Comparison of ENCODE assay signal across 9 cellular contexts in the genomic region with DNA sequence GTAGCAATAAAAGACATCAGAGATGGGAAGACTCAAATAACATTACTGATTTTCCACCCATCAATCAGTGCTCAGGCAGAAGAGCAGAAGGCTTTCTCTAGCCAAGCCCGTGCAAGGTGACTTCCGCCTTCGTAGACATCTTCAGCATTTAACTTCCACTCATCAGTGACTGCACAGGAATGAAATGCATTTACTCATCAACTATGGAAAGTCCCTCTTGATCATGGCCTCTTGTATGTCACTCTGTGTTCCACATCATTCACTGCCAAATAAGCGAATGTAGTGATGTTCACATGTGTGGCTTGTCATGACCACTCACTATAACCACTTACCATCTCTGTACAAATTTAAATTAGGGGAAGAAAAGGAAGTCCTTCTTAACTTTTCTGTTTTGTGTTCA. TPM values are rescaled to one million over a fixed set of nuclear protein-coding genes. Genes with fewer than 3 reads are reported as not detected.
DNase-seq lines count a peak whose midpoint lies in the region; ATAC-seq and TF ChIP-seq lines count a peak whose summit lies in the region.
"Had no signal": no experiment of that assay in that cellular context is flagged by ENCODE, and none has a peak within 500 bp of the region (broad histone marks: within the 10 kb centered on the region; RNA-seq: fewer than 3 reads in every experiment).

No MANE protein-coding gene starts in this region.

- no peaks in the 10 kb centered on the region for H3K36me3 ChIP-seq in aorta (ENCODE audit: control insufficient read depth in 1 of 2, insufficient read depth in 2 of 2, low read length in 1 of 2)

- H3K27me3 Mint-ChIP-seq in CD4-positive, alpha-beta T cell: no peaks in the 10 kb centered on the region
- H3K27me3 Mint-ChIP-seq in central memory CD8-positive, alpha-beta T cell: peaks cover 7% of the 10 kb centered on the region

- intact Hi-C loops in CD4-positive, alpha-beta T cell (cut with DNase I, micrococcal nuclease): no loop called here
- intact Hi-C loops in aorta (cut with DNase I): no loop called here

- H3K27me3 ChIP-seq in CD4-positive, alpha-beta T cell (ENCODE audit: control insufficient read depth, insufficient read depth, low read length): no peaks in the 10 kb centered on the region
- no peaks in the 10 kb centered on the region for H3K27me3 ChIP-seq in aorta (ENCODE audit: control insufficient read depth in 1 of 2, insufficient read depth in 2 of 2, low read length in 1 of 2)

- TF ChIP-seq CTCF in CD4-positive, alpha-beta T cell (IDR thresholded peaks at IDR 0.05): no peak

- 88 to 92% methylated on average over 4 of the region's 4 CpGs for WGBS in aorta, 2 donors

- POLR2A ChIA-PET in CD4-positive, alpha-beta T cell (lab: Charles Lee): no interaction called here

- DNase-seq in CD4-positive, alpha-beta T cell: no peak
- no peak for DNase-seq in central memory CD8-positive, alpha-beta T cell (ENCODE audit: low spot score in 2 of 2)
- DNase-seq in NCI-H2196 (lab: John Stamatoyannopoulos, UW; ENCODE audit: unreplicated experiment): no peak
- DNase-seq in NCI-H69 (lab: John Stamatoyannopoulos, UW): no peak
- DNase-seq in aorta: no peak
- no peak for DNase-seq in DMS153 (lab: John Stamatoyannopoulos, UW)
- DNase-seq: NCI-H524 treated with DMSO at 0.1 percent for 48 hours had no signal

- peaks cover 0 to 4% of the 10 kb centered on the region in 2 donors for H3K4me1 ChIP-seq in aorta (ENCODE audit: control insufficient read depth in 1 of 2, insufficient read depth in 2 of 2, low read length in 2 of 2)

- no peaks in the 10 kb centered on the region for H3K36me3 Mint-ChIP-seq in CD4-positive, alpha-beta T cell (ENCODE audit: low read depth)
- H3K36me3 Mint-ChIP-seq in central memory CD8-positive, alpha-beta T cell (ENCODE audit: insufficient read depth): peaks cover 3% of the 10 kb centered on the region

- H3K27ac ChIP-seq in CD4-positive, alpha-beta T cell (ENCODE audit: low read depth, low read length): no peak overlapping the region
- H3K27ac ChIP-seq in aorta (ENCODE audit: low read depth in 1 of 2, low read length in 2 of 2): no peak overlapping the region

- no peaks in the 10 kb centered on the region for H3K9me3 Mint-ChIP-seq in CD4-positive, alpha-beta T cell
- no peaks in the 10 kb centered on the region for H3K9me3 Mint-ChIP-seq in central memory CD8-positive, alpha-beta T cell

- no peak overlapping the region for H3K27ac Mint-ChIP-seq in CD4-positive, alpha-beta T cell
- no peak overlapping the region for H3K27ac Mint-ChIP-seq in central memory CD8-positive, alpha-beta T cell (ENCODE audit: low read depth)

- no peak overlapping the region for H3K4me3 ChIP-seq in aorta (ENCODE audit: low read length in 2 of 2)

- ATAC-seq in CD4-positive, alpha-beta T cell (ENCODE audit: poor library complexity): peak; percentile 66
- ATAC-seq in GM19328 (IDR thresholded peaks at IDR 0.05; ENCODE audit: unreplicated experiment) (peak; percentile 76), HG03097 (IDR thresholded peaks at IDR 0.05; ENCODE audit: low FRiP score, unreplicated experiment) (peak; percentile 87), aorta (ENCODE audit: low FRiP score) (no peak)
- ATAC-seq in central memory CD8-positive, alpha-beta T cell (replicated peaks; ENCODE audit: extremely low read depth, poor library complexity, severe bottlenecking): peak; percentile 46

- H3K4me3 Mint-ChIP-seq in CD4-positive, alpha-beta T cell: no peak overlapping the region
- H3K4me3 Mint-ChIP-seq in central memory CD8-positive, alpha-beta T cell: no peak overlapping the region

- no peaks in the 10 kb centered on the region for H3K9me3 ChIP-seq in CD4-positive, alpha-beta T cell (ENCODE audit: control insufficient read depth, low read length)
- no peaks in the 10 kb centered on the region for H3K9me3 ChIP-seq in aorta (ENCODE audit: control insufficient read depth, low read length)

- H3K4me1 Mint-ChIP-seq in CD4-positive, alpha-beta T cell (ENCODE audit: low read depth): peaks cover 9% of the 10 kb centered on the region
- peaks cover 3% of the 10 kb centered on the region for H3K4me1 Mint-ChIP-seq in central memory CD8-positive, alpha-beta T cell

- CTCF ChIA-PET in CD4-positive, alpha-beta T cell (lab: Charles Lee): no interaction called here

RNA-seq across cellular contexts. Expression of gene SACS, which starts 49.4 kb away (rescaled TPM):
- total RNA-seq in CD4-positive, alpha-beta T cell: 10 to 100 TPM in 1 of 2 experiments, 1 to 10 TPM in 1; 8.7 to 11.6 TPM
- 10 to 100 TPM; 35.8 to 79.0 TPM for total RNA-seq in aorta
- polyA plus RNA-seq in aorta: 10 to 100 TPM in 1 of 2 donors, 1 to 10 TPM in 1; 3.0 to 16.7 TPM
